5 cellular contexts compared by ENCODE assay signal in genomic region chr5:131724089-131724488, GRCh38.
DNase-seq lines count a peak whose midpoint lies in the region; ATAC-seq, FAIRE-seq and TF ChIP-seq lines count a peak whose summit lies in the region.
"Not testable (repeated sequence)": the region's sequence is repeated elsewhere in the genome, so short reads cannot be mapped to it uniquely, and the experiment has no call there.

No MANE protein-coding gene starts in this region.

- intact Hi-C loops in A673 (cut with micrococcal nuclease; ENCODE audit: unreplicated experiment); CD8-positive, alpha-beta T cell (cut with DNase I, micrococcal nuclease); GM12878 (cut with micrococcal nuclease; ENCODE audit: unreplicated experiment); MCF 10A (cut with micrococcal nuclease); prostate gland (cut with DNase I): not testable (repeated sequence)

- not testable (repeated sequence) for H3K4me1 Mint-ChIP-seq in CD8-positive, alpha-beta T cell (ENCODE audit: low read depth); MCF 10A (ENCODE audit: insufficient read depth, unreplicated experiment)

- H3K27ac Mint-ChIP-seq in CD8-positive, alpha-beta T cell, result peak overlapping the region; percentile 8
- H3K27ac Mint-ChIP-seq in MCF 10A (ENCODE audit: low read depth, unreplicated experiment), result peak overlapping the region; percentile 39

- H3K9ac ChIP-seq in GM12878 (ENCODE audit: control insufficient read depth, insufficient read depth, low read length), result not testable (repeated sequence)

- not testable (repeated sequence) for H3K79me2 ChIP-seq in GM12878 (ENCODE audit: control insufficient read depth, insufficient read depth, low read length)

- not testable (repeated sequence) for TF ChIP-seq RAD21 in GM12878 (IDR thresholded peaks at IDR 0.05; ENCODE audit: insufficient read depth, low read depth, low read length)

- not testable (repeated sequence) for H3K36me3 ChIP-seq in A673 (ENCODE audit: insufficient read depth, low read length, poor library complexity, severe bottlenecking); CD8-positive, alpha-beta T cell (ENCODE audit: insufficient read depth, low read length); GM12878 (ENCODE audit: control insufficient read depth in 2 of 2, insufficient read depth in 2 of 2, low read length in 1 of 2); prostate gland

- H2AFZ ChIP-seq in GM12878 (ENCODE audit: control insufficient read depth, low read depth, low read length), result not testable (repeated sequence)

- H3K4me3 Mint-ChIP-seq in CD8-positive, alpha-beta T cell; MCF 10A (ENCODE audit: unreplicated experiment): not testable (repeated sequence)

- SMC1A ChIA-PET in GM12878 (lab: Charles Lee; ENCODE audit: uncharacterized antibody, unreplicated experiment), result not testable (repeated sequence)

- H3K4me2 ChIP-seq in GM12878 (ENCODE audit: control insufficient read depth, insufficient read depth), result not testable (repeated sequence)

- not testable (repeated sequence) for TF ChIP-seq CTCF in A673 (conservative IDR thresholded peaks at IDR 0.05; ENCODE audit: low read depth, low read length); CD8-positive, alpha-beta T cell (IDR thresholded peaks at IDR 0.05); GM12878 (IDR thresholded peaks at IDR 0.05 in 2 of 3, conservative IDR thresholded peaks at IDR 0.05 in 1 of 3; ENCODE audit: control insufficient read depth in 2 of 3, extremely low read depth in 1 of 3, insufficient read depth in 1 of 3, low read depth in 3 of 3, low read length in 3 of 3); MCF 10A (IDR thresholded peaks at IDR 0.05; ENCODE audit: unreplicated experiment); prostate gland (IDR thresholded peaks at IDR 0.05)

- H3K27me3 Mint-ChIP-seq in CD8-positive, alpha-beta T cell (ENCODE audit: low read depth); MCF 10A (ENCODE audit: insufficient read depth, unreplicated experiment): not testable (repeated sequence)

- DNase-seq in A673 (ENCODE audit: low spot score); CD8-positive, alpha-beta T cell; GM12878 (ENCODE audit: low read depth, low spot score); MCF 10A (ENCODE audit: unreplicated experiment): not testable (repeated sequence)
- DNase-seq in prostate gland (ENCODE audit: low spot score), result peak; percentile 32

- not testable (repeated sequence) for H3K27ac ChIP-seq in A673 (ENCODE audit: low read depth, low read length, poor library complexity, severe bottlenecking); CD8-positive, alpha-beta T cell (ENCODE audit: low read depth, low read length); GM12878 (ENCODE audit: control insufficient read depth, insufficient read depth)
- peak overlapping the region in 1 of 2 donors; percentile 38 for H3K27ac ChIP-seq in prostate gland

- not testable (repeated sequence) for TF ChIP-seq EP300 in GM12878 (IDR thresholded peaks at IDR 0.05; ENCODE audit: borderline replicate concordance in 1 of 2, control insufficient read depth in 1 of 2, low read depth in 2 of 2, low read length in 2 of 2)

- TF ChIP-seq POLR2A in GM12878 (IDR thresholded peaks at IDR 0.05; ENCODE audit: low read depth, low read length); prostate gland (IDR thresholded peaks at IDR 0.05): not testable (repeated sequence)

- POLR2A ChIA-PET in A673 (lab: Charles Lee; ENCODE audit: low non-redundant PET); CD8-positive, alpha-beta T cell (lab: Charles Lee); GM12878 (lab: Charles Lee): not testable (repeated sequence)
- POLR2A ChIA-PET in MCF 10A (lab: Yijun Ruan, JAX), result interaction anchor here (0.6 to 0.9 kb wide), 2 partner anchors 61 to 73 kb away, joined by 3 read pairs; partner anchors contain the start of gene FNIP1

- not testable (repeated sequence) for ATAC-seq in CD8-positive, alpha-beta T cell; GM12878

- in situ Hi-C loops in GM12878 (cut with MboI), result not testable (repeated sequence)

- peaks cover 44% of the 10 kb centered on the region for H3K36me3 Mint-ChIP-seq in CD8-positive, alpha-beta T cell
- H3K36me3 Mint-ChIP-seq in MCF 10A (ENCODE audit: insufficient read depth, unreplicated experiment), result peaks cover 48% of the 10 kb centered on the region

- BruUV-seq in A673 (replicated peaks; lab: Mats Ljungman, UMichigan) (TSS peak; percentile 8), GM12878 (replicated peaks; lab: Mats Ljungman, UMichigan) (TSS peak; percentile 17)
- BruUV-seq in MCF 10A (replicated peaks; lab: Mats Ljungman, UMichigan), result not testable (repeated sequence)

- H4K20me1 ChIP-seq in GM12878 (ENCODE audit: control insufficient read depth, insufficient read depth), result not testable (repeated sequence)

- H3K9me3 ChIP-seq in A673 (ENCODE audit: low read depth, low read length, poor library complexity, severe bottlenecking); CD8-positive, alpha-beta T cell (ENCODE audit: low read length); GM12878 (replicated peaks; ENCODE audit: control insufficient read depth, insufficient read depth, low read length); prostate gland: not testable (repeated sequence)

- CTCF ChIA-PET in A673 (lab: Charles Lee); CD8-positive, alpha-beta T cell (lab: Charles Lee); GM12878 (lab: Yijun Ruan, JAX); MCF 10A (lab: Yijun Ruan, JAX): not testable (repeated sequence)

- H3K4me3 ChIP-seq in A673 (ENCODE audit: low read depth, low read length, poor library complexity, severe bottlenecking); CD8-positive, alpha-beta T cell (ENCODE audit: low read depth, low read length); GM12878; prostate gland: not testable (repeated sequence)

- RAD21 ChIA-PET in GM12878 (lab: Charles Lee; ENCODE audit: unreplicated experiment), result not testable (repeated sequence)

- not testable (repeated sequence) for H3K27me3 ChIP-seq in A673 (replicated peaks; ENCODE audit: insufficient read depth, low read depth, low read length, poor library complexity); CD8-positive, alpha-beta T cell (ENCODE audit: insufficient read depth, low read length); GM12878 (replicated peaks in 1 of 2; ENCODE audit: control insufficient read depth in 2 of 2, insufficient read depth in 2 of 2, low read length in 1 of 2); prostate gland (replicated peaks; ENCODE audit: insufficient read depth)

- H3K4me1 ChIP-seq in A673 (ENCODE audit: insufficient read depth, low read length, poor library complexity, severe bottlenecking); CD8-positive, alpha-beta T cell (ENCODE audit: insufficient read depth, low read length); GM12878 (ENCODE audit: control insufficient read depth, insufficient read depth, low read length); prostate gland (replicated peaks): not testable (repeated sequence)

- not testable (repeated sequence) for FAIRE-seq in GM12878 (lab: Jason Lieb, UNC)

- not testable (repeated sequence) for H3K9me3 Mint-ChIP-seq in CD8-positive, alpha-beta T cell
- peaks cover 42% of the 10 kb centered on the region for H3K9me3 Mint-ChIP-seq in MCF 10A (ENCODE audit: unreplicated experiment)
